Comparison of ENCODE assay signal across 13 cellular contexts in genomic region chr18:55249572-55249971, GRCh38.
A peak's percentile ranks its signal among the peaks of the same experiment; 100 is the strongest.
DNase-seq lines count a peak whose midpoint lies in the region; ATAC-seq, FAIRE-seq and TF ChIP-seq lines count a peak whose summit lies in the region.
"Had no signal": no experiment of that assay in that cellular context is flagged by ENCODE, and none has a peak within 500 bp of the region (broad histone marks: within the 10 kb centered on the region; RNA-seq: fewer than 3 reads in every experiment).

No MANE protein-coding gene starts in this region.

- no peak for TF ChIP-seq CTCF in natural killer cell (IDR thresholded peaks at IDR 0.05)

- DNase-seq in GM12891 (ENCODE audit: insufficient read length, low spot score) (no peak), GM19239 (ENCODE audit: insufficient read length, low spot score) (no peak), T-helper 17 cell (no peak), T-helper 9 cell (no peak), NCI-H2029 (lab: John Stamatoyannopoulos, UW) (no peak), natural killer cell (no peak), COLO668 (lab: John Stamatoyannopoulos, UW; ENCODE audit: unreplicated experiment) (no peak)
- DNase-seq: aorta, heart left ventricle, left lung, NCI-H187 treated with DMSO at 0.1 percent for 48 hours had no signal

- H3K9me3 Mint-ChIP-seq in natural killer cell: no peaks in the 10 kb centered on the region

- H3K4me3 Mint-ChIP-seq in T-helper 17 cell (no peak overlapping the region), natural killer cell (no peak overlapping the region)

- ATAC-seq in HG02870 (IDR thresholded peaks at IDR 0.05; ENCODE audit: unreplicated experiment) (peak; percentile 47), T-helper 17 cell (no peak), natural killer cell (no peak)
- ATAC-seq: heart left ventricle, left lung had no signal

- FAIRE-seq in GM12891 (lab: Jason Lieb, UNC) (no peak), GM19239 (lab: Jason Lieb, UNC) (peak; percentile 86)

- H3K4me1 Mint-ChIP-seq in T-helper 17 cell (no peaks in the 10 kb centered on the region), natural killer cell (no peaks in the 10 kb centered on the region)

- H3K9me3 ChIP-seq in T-helper 17 cell (ENCODE audit: control insufficient read depth, low read length, poor library complexity, severe bottlenecking): no peaks in the 10 kb centered on the region
- H3K9me3 ChIP-seq: left lung, suprapubic skin had no signal

- H3K27me3 Mint-ChIP-seq in T-helper 17 cell (no peaks in the 10 kb centered on the region), natural killer cell (ENCODE audit: low read depth in 2 of 2) (no peaks in the 10 kb centered on the region)

- no peak for TF ChIP-seq POLR2A in GM12891 (IDR thresholded peaks at IDR 0.05; ENCODE audit: low read depth, low read length)

- H3K27ac Mint-ChIP-seq in T-helper 17 cell (peak overlapping the region; percentile 59), natural killer cell (no peak overlapping the region)

- intact Hi-C loops in natural killer cell (cut with micrococcal nuclease): no loop called here

- H3K36me3 Mint-ChIP-seq in T-helper 17 cell (ENCODE audit: low read depth): peaks cover 2% of the 10 kb centered on the region
- no peaks in the 10 kb centered on the region for H3K36me3 Mint-ChIP-seq in natural killer cell

TF ChIP-seq in GM12891, 5 proteins besides CTCF, POLR2A, EP300 and RAD21:
- TF ChIP-seq SPI1 (IDR thresholded peaks at IDR 0.05; ENCODE audit: low read depth, low read length) (peak; percentile 70), POU2F2 (IDR thresholded peaks at IDR 0.05; ENCODE audit: low read depth, low read length) (no peak)
